In the genomic region with DNA sequence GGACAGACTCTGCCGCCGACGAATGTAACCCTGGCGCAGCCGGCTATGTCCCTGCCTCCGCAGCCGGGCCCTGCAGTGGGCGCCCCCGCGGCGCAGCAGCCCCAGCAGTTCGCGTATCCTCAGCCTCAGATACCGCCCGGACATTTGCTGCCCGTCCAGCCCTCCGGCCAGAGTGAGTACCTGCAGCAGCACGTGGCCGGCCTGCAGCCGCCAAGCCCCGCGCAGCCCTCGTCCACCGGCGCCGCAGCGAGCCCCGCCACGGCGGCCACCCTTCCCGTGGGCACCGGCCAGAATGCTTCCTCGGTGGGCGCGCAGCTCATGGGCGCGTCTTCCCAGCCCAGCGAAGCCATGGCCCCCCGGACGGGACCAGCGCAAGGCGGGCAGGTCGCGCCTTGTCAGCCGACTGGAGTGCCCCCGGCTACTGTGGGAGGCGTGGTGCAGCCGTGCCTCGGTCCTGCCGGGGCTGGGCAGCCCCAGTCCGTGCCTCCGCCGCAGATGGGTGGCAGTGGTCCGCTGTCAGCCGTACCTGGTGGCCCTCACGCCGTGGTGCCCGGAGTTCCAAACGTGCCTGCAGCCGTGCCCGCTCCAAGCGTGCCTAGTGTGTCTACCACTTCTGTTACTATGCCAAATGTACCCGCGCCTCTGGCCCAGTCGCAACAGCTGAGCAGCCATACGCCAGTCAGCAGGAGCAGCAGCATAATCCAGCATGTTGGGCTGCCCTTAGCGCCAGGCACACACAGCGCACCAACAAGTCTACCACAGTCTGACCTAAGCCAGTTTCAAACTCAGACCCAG, we compare ENCODE assay signal across 8 cellular contexts. TPM values are rescaled to one million over a fixed set of nuclear protein-coding genes. Genes with fewer than 3 reads are reported as not detected.
DNase-seq lines count a peak whose midpoint lies in the region; ATAC-seq and TF ChIP-seq lines count a peak whose summit lies in the region.

No MANE protein-coding gene starts in this region.

- no peak overlapping the region for H4K5ac ChIP-seq in H9 (ENCODE audit: insufficient read length, low read depth, low read length)

- H3K27me3 ChIP-seq in H9 (ENCODE audit: insufficient read depth, low read length), result no peaks in the 10 kb centered on the region

- intact Hi-C loops in CD14-positive monocyte (cut with micrococcal nuclease) (loop anchor here in 1 of 2 donors (10.0 kb wide), 1 partner anchor 84 kb away; no protein-coding TSS in a partner anchor), head of caudate nucleus (cut with DNase I) (loop anchor here (5.0 kb wide), 1 partner anchor 87 kb away; no protein-coding TSS in a partner anchor)

- no peaks in the 10 kb centered on the region for H3K79me1 ChIP-seq in H9 (ENCODE audit: insufficient read depth, low read depth, low read length, poor library complexity, severe bottlenecking)

- no peak overlapping the region for H2BK120ac ChIP-seq in H9 (ENCODE audit: low read depth, low read length, poor library complexity, severe bottlenecking)

- no peaks in the 10 kb centered on the region for H3K9me3 ChIP-seq in H9 (ENCODE audit: control insufficient read depth, low read depth, low read length)

- H3K4me1 Mint-ChIP-seq in CD14-positive monocyte (peaks cover 42% of the 10 kb centered on the region), H9 (peaks cover 52 to 56% of the 10 kb centered on the region in 2 experiments)
- H3K4me1 Mint-ChIP-seq in activated naive CD8-positive, alpha-beta T cell (ENCODE audit: low read depth), result peaks cover 56% of the 10 kb centered on the region

- peak overlapping the region; percentile 98 to 99 for H3K4me3 Mint-ChIP-seq in CD14-positive monocyte
- H3K4me3 Mint-ChIP-seq in H9, result peak overlapping the region; percentile 93 to 95
- peak overlapping the region; percentile 93 for H3K4me3 Mint-ChIP-seq in activated naive CD8-positive, alpha-beta T cell

- no CpG with 5 or more reads among the region's 68 CpGs for WGBS in H9 (ENCODE audit: extremely low coverage, insufficient read length, low lambda C conversion rate)

- no peak overlapping the region for H3K27ac ChIP-seq in H9 (ENCODE audit: insufficient read length, low read depth, low read length)

- peaks cover 5 to 8% of the 10 kb centered on the region in 2 donors for H3K36me3 Mint-ChIP-seq in CD14-positive monocyte
- peaks cover 0 to 16% (median 10%) of the 10 kb centered on the region in 3 experiments; a peak in 5 of 7 replicates for H3K36me3 Mint-ChIP-seq in H9 (ENCODE audit: insufficient read depth in 1 of 3, low read depth in 3 of 3)
- peaks cover 7% of the 10 kb centered on the region for H3K36me3 Mint-ChIP-seq in activated naive CD8-positive, alpha-beta T cell

- H3K18ac ChIP-seq in H9 (ENCODE audit: insufficient read length, low read depth, low read length), result no peak overlapping the region

- no peak for ATAC-seq in omental fat pad (ENCODE audit: low FRiP score)
- no peak for ATAC-seq in GM18907 (IDR thresholded peaks at IDR 0.05; ENCODE audit: unreplicated experiment)

- H2BK12ac ChIP-seq in H9 (ENCODE audit: insufficient read length, low read depth, low read length), result no peak overlapping the region

- H3K4ac ChIP-seq in H9 (ENCODE audit: low read depth, low read length), result no peak overlapping the region

- peaks cover 0 to 1% (median 0%) of the 10 kb centered on the region in 3 donors for H3K27me3 Mint-ChIP-seq in CD14-positive monocyte (ENCODE audit: low read depth in 3 of 3)
- no peaks in the 10 kb centered on the region for H3K27me3 Mint-ChIP-seq in H9 (ENCODE audit: low read depth)
- H3K27me3 Mint-ChIP-seq in activated naive CD8-positive, alpha-beta T cell, result no peaks in the 10 kb centered on the region

- H3K23me2 ChIP-seq in H9 (ENCODE audit: insufficient read length, low read depth, low read length, poor library complexity, severe bottlenecking), result peaks cover 26% of the 10 kb centered on the region

- no peak overlapping the region for H2BK15ac ChIP-seq in H9 (ENCODE audit: low read depth, low read length)

- H3K56ac ChIP-seq in H9 (ENCODE audit: insufficient read length, low read depth, low read length), result no peak overlapping the region

- no peak overlapping the region for H2AK5ac ChIP-seq in H9 (ENCODE audit: insufficient read length, low read length)

- DNase-seq in CD14-positive monocyte (ENCODE audit: low spot score) (peak; percentile 47), H9 (peak; percentile 34), RKO (ENCODE audit: low spot score) (peak; percentile 73), head of caudate nucleus (peak in 41 of 42 donors; percentile 29 to 72 (median 51)), omental fat pad (ENCODE audit: low spot score) (peak; percentile 27), superior temporal gyrus (ENCODE audit: extremely low spot score) (no peak)

- no peak overlapping the region for H4K91ac ChIP-seq in H9 (ENCODE audit: insufficient read length, low read depth, low read length)

- peaks cover 0 to 2% (median 0%) of the 10 kb centered on the region in 7 donors for H3K9me3 Mint-ChIP-seq in CD14-positive monocyte
- H3K9me3 Mint-ChIP-seq in H9, result no peaks in the 10 kb centered on the region
- H3K9me3 Mint-ChIP-seq in activated naive CD8-positive, alpha-beta T cell (ENCODE audit: low read depth), result no peaks in the 10 kb centered on the region

- no peak overlapping the region for H2BK5ac ChIP-seq in H9 (ENCODE audit: insufficient read length, low read length)

- no peak overlapping the region for H3T11ph ChIP-seq in H9 (ENCODE audit: low read length)

- H3K14ac ChIP-seq in H9 (ENCODE audit: insufficient read depth, low read length), result no peak overlapping the region

- peak overlapping the region; percentile 67 for H3K4me2 ChIP-seq in H9 (ENCODE audit: insufficient read depth, insufficient read length, low read length)

- no peak overlapping the region for H2BK20ac ChIP-seq in H9 (ENCODE audit: low read depth, low read length, poor library complexity, severe bottlenecking)

- no peaks in the 10 kb centered on the region for H4K20me1 ChIP-seq in H9 (ENCODE audit: control insufficient read depth, insufficient read depth, insufficient read length)

- no peak overlapping the region for H4K8ac ChIP-seq in H9 (replicated peaks; ENCODE audit: insufficient read length, low read depth, low read length)

- TF ChIP-seq CTCF in CD14-positive monocyte (IDR thresholded peaks at IDR 0.05) (peak; percentile 8), H9 (conservative IDR thresholded peaks at IDR 0.05) (peak; percentile 5; the same call in 2 of the 3 replicates), omental fat pad (IDR thresholded peaks at IDR 0.05) (no peak)

- peak overlapping the region; percentile 11 for H3K9ac ChIP-seq in H9 (ENCODE audit: extremely low read depth, insufficient read length, low read length)

- no peaks in the 10 kb centered on the region for H3K4me1 ChIP-seq in H9 (ENCODE audit: insufficient read depth, low read length)

- peaks cover 18% of the 10 kb centered on the region; the same call in 1 of the 2 replicates for H3K79me2 ChIP-seq in H9 (ENCODE audit: insufficient read depth, low read length)

- H2AFZ ChIP-seq in H9 (ENCODE audit: low read length), result no peak overlapping the region

- peak overlapping the region in 5 of 7 donors; percentile 82 to 98 (median 87) for H3K27ac Mint-ChIP-seq in CD14-positive monocyte
- H3K27ac Mint-ChIP-seq in H9, result no peak overlapping the region; a peak in 1 of 7 replicates
- peak overlapping the region; percentile 77 for H3K27ac Mint-ChIP-seq in activated naive CD8-positive, alpha-beta T cell

- no peak overlapping the region for H3K23ac ChIP-seq in H9 (ENCODE audit: insufficient read length, low read depth, low read length)

RNA-seq across cellular contexts. Expression of a gene that starts 2.4 kb away (rescaled TPM):
- 1 to 10 TPM; 5.1 to 5.7 TPM for polyA plus RNA-seq in CD14-positive monocyte
- total RNA-seq in H9 (2021) (25.4 and 26.5 TPM in 2 replicates), omental fat pad (10 to 100 TPM; 15.8 to 66.2 (median 22.9) TPM)

Comparison
In these comparisons a context has a peak if more than half of its experiments do, and no peak if none do; other contexts are left out.
1. H3K27ac Mint-ChIP-seq: peak in CD14-positive monocyte (5 of 7) and activated naive CD8-positive, alpha-beta T cell (single experiment); none in H9 (0 of 3).
2. CTCF ChIP-seq: peak in CD14-positive monocyte (single experiment) and H9 (single experiment); none in omental fat pad (0 of 3).
3. Peak in every context shown above with its lines, with median percentiles within 50 percentile points of each other: H3K4me3 Mint-ChIP-seq.